9 cellular contexts compared by ENCODE assay signal in genomic region chr2:12722445-12723316, GRCh38. TPM values are rescaled to one million over a fixed set of nuclear protein-coding genes. Genes with fewer than 3 reads are reported as not detected.
DNase-seq lines count a peak whose midpoint lies in the region; ATAC-seq, FAIRE-seq and TF ChIP-seq lines count a peak whose summit lies in the region.
"Had no signal": no experiment of that assay in that cellular context is flagged by ENCODE, and none has a peak within 500 bp of the region (broad histone marks: within the 10 kb centered on the region; RNA-seq: fewer than 3 reads in every experiment).

No MANE protein-coding gene starts in this region.

- peaks cover 94% of the 10 kb centered on the region for H3K79me2 ChIP-seq in OCI-LY1 (ENCODE audit: insufficient read depth, low read length)

- H3K9me3 ChIP-seq in OCI-LY1 (ENCODE audit: low read length) = no peaks in the 10 kb centered on the region
- H3K9me3 ChIP-seq in skeletal muscle satellite cell (replicated peaks; ENCODE audit: low read length) = no peaks in the 10 kb centered on the region
- H3K9me3 ChIP-seq in small intestine (ENCODE audit: control insufficient read depth, low read depth) = no peaks in the 10 kb centered on the region

- no peak for FAIRE-seq in small intestine (lab: Jason Lieb, UNC)
- FAIRE-seq: H54 had no signal

- no peak overlapping the region for H2AFZ ChIP-seq in OCI-LY1 (ENCODE audit: low read length)

- peak overlapping the region; percentile 93; the same call in 1 of the 2 replicates for H3K9ac ChIP-seq in OCI-LY1 (ENCODE audit: low read length)
- H3K9ac ChIP-seq in skeletal muscle satellite cell (ENCODE audit: low read depth, low read length) = peak overlapping the region; percentile 64

- 82 to 91% (median 83%) methylated on average over 7 of the region's 7 CpGs for WGBS in small intestine, 3 donors

- no peaks in the 10 kb centered on the region for H4K20me1 ChIP-seq in OCI-LY1 (ENCODE audit: insufficient read depth, low read length)

- peak; percentile 37 for DNase-seq in activated CD4-positive, alpha-beta T cell treated with anti-CD3 and anti-CD28 coated beads for 48 hours
- no peak for DNase-seq in activated CD4-positive, alpha-beta T cell treated with anti-CD3 and anti-CD28 coated beads for 4 hours
- peak; percentile 72 for DNase-seq in epithelial cell of esophagus (ENCODE audit: low read depth)
- DNase-seq in small intestine = no peak
- DNase-seq in omental fat pad (ENCODE audit: low spot score) = no peak

- H3K4me2 ChIP-seq in OCI-LY1 (ENCODE audit: low read length) (peak overlapping the region; percentile 88), skeletal muscle satellite cell (ENCODE audit: low read length) (peak overlapping the region; percentile 86)

- H3F3A ChIP-seq in OCI-LY1 (ENCODE audit: insufficient read depth, low read length) = no peaks in the 10 kb centered on the region

- ATAC-seq in HG02938 (IDR thresholded peaks at IDR 0.05; ENCODE audit: unreplicated experiment) = no peak
- no peak for ATAC-seq in omental fat pad (ENCODE audit: low FRiP score)

- H3K4me3 ChIP-seq in OCI-LY1 (ENCODE audit: low read depth, low read length, poor library complexity, severe bottlenecking) (peak overlapping the region; percentile 91), epithelial cell of esophagus (ENCODE audit: low read length) (no peak overlapping the region), skeletal muscle satellite cell (ENCODE audit: low read length) (peak overlapping the region; percentile 45), small intestine (ENCODE audit: low read depth in 1 of 2, low read length in 2 of 2) (no peak overlapping the region)

- no peak overlapping the region for H3K27ac ChIP-seq in OCI-LY1 (ENCODE audit: low read depth, low read length, poor library complexity, severe bottlenecking)
- peak overlapping the region in 1 of 2 donors; percentile 21 for H3K27ac ChIP-seq in small intestine (ENCODE audit: low read depth in 1 of 2, low read length in 1 of 2)

- no peaks in the 10 kb centered on the region for H3K9me2 ChIP-seq in OCI-LY1 (ENCODE audit: low read depth, low read length)

- TF ChIP-seq CTCF in OCI-LY1 (IDR thresholded peaks at IDR 0.05; ENCODE audit: low read length) (no peak; the same call in 1 of the 2 replicates), epithelial cell of esophagus (IDR thresholded peaks at IDR 0.05; ENCODE audit: insufficient read depth, low read depth, low read length, missing control alignments) (no peak), omental fat pad (IDR thresholded peaks at IDR 0.05) (no peak)

- H3K27me3 ChIP-seq in OCI-LY1 (ENCODE audit: insufficient read depth, low read length) (no peaks in the 10 kb centered on the region), skeletal muscle satellite cell (ENCODE audit: control insufficient read depth, insufficient read depth, low read length) (no peaks in the 10 kb centered on the region), small intestine (ENCODE audit: control insufficient read depth in 2 of 2, insufficient read depth in 2 of 2, low read length in 2 of 2) (no peaks in the 10 kb centered on the region)

- H3K4me1 ChIP-seq in OCI-LY1 (ENCODE audit: insufficient read depth, low read length, severe bottlenecking) = peaks cover 75% of the 10 kb centered on the region
- H3K4me1 ChIP-seq in skeletal muscle satellite cell (ENCODE audit: control insufficient read depth, insufficient read depth, low read length) = peaks cover 43% of the 10 kb centered on the region
- peaks cover 4 to 10% of the 10 kb centered on the region in 2 donors for H3K4me1 ChIP-seq in small intestine (ENCODE audit: control insufficient read depth in 2 of 2, insufficient read depth in 1 of 2, low read depth in 1 of 2, low read length in 1 of 2)

- peaks cover 84% of the 10 kb centered on the region for H3K36me3 ChIP-seq in OCI-LY1 (ENCODE audit: insufficient read depth, low read length)
- H3K36me3 ChIP-seq in skeletal muscle satellite cell (ENCODE audit: insufficient read depth, low read length) = peaks cover 40% of the 10 kb centered on the region
- peaks cover 0 to 2% of the 10 kb centered on the region in 2 donors for H3K36me3 ChIP-seq in small intestine (ENCODE audit: control insufficient read depth in 2 of 2, insufficient read depth in 2 of 2, low read length in 2 of 2)

RNA-seq across cellular contexts. Expression of gene TRIB2, which starts 5.9 kb away (rescaled TPM):
- 17.5 and 28.4 TPM in 2 replicates for total RNA-seq in skeletal muscle satellite cell (2012; rRNA removed)
- 10 to 100 TPM in 2 of 3 donors, 1 to 10 TPM in 1; 7.3 to 20.1 (median 17.2) TPM for polyA plus RNA-seq in small intestine
- total RNA-seq in omental fat pad = 100 to 1,000 TPM in 1 of 4 donors, 10 to 100 TPM in 3; 27.8 to 144 (median 63.2) TPM

Comparison
In these comparisons a context has a peak if more than half of its experiments do, and no peak if none do; other contexts are left out.
1. DNase-seq: peak in activated CD4-positive, alpha-beta T cell treated with anti-CD3 and anti-CD28 coated beads for 48 hours (single experiment) and epithelial cell of esophagus (single experiment); none in activated CD4-positive, alpha-beta T cell treated with anti-CD3 and anti-CD28 coated beads for 4 hours (0 of 2), small intestine (single experiment) and omental fat pad (single experiment).
2. H3K4me3 ChIP-seq: peak in OCI-LY1 (single experiment) and skeletal muscle satellite cell (single experiment); none in epithelial cell of esophagus (single experiment) and small intestine (0 of 2).